In genomic region chr19:14561832-14562351, GRCh38 we compare ENCODE assay signal across 11 cellular contexts. TPM values are rescaled to one million over a fixed set of nuclear protein-coding genes. Genes with fewer than 3 reads are reported as not detected.
DNase-seq lines count a peak whose midpoint lies in the region; ATAC-seq lines count a peak whose summit lies in the region.
"Had no signal": no experiment of that assay in that cellular context is flagged by ENCODE, and none has a peak within 500 bp of the region (broad histone marks: within the 10 kb centered on the region; RNA-seq: fewer than 3 reads in every experiment).

No MANE protein-coding gene starts in this region.

- ATAC-seq in activated T-cell treated with anti-CD3 and anti-CD28 coated beads, Interleukin-2, amount 50 U/mL, for 72 hours (replicated peaks in 1 of 2) = no peak
- peak in 1 of 2 donors; percentile 13 for ATAC-seq in naive thymus-derived CD8-positive, alpha-beta T cell
- ATAC-seq in GM21367 (IDR thresholded peaks at IDR 0.05; ENCODE audit: unreplicated experiment) (no peak), HG03432 (IDR thresholded peaks at IDR 0.05; ENCODE audit: unreplicated experiment) (no peak)

- peaks cover 35% of the 10 kb centered on the region for H3K36me3 Mint-ChIP-seq in activated T-cell treated with anti-CD3 and anti-CD28 coated beads, Interleukin-2, amount 50 U/mL, for 24 hours (ENCODE audit: low read depth)
- H3K36me3 Mint-ChIP-seq in activated T-cell treated with anti-CD3 and anti-CD28 coated beads, Interleukin-2, amount 50 U/mL, for 72 hours (ENCODE audit: insufficient read depth in 2 of 2) = peaks cover 2% of the 10 kb centered on the region in 2 donors
- peaks cover 0 to 29% (median 2%) of the 10 kb centered on the region in 3 donors for H3K36me3 Mint-ChIP-seq in naive thymus-derived CD8-positive, alpha-beta T cell

- no peak for DNase-seq in activated T-cell treated with anti-CD3 and anti-CD28 coated beads, Interleukin-2, amount 50 U/mL, for 24 hours
- DNase-seq in activated T-cell treated with anti-CD3 and anti-CD28 coated beads, Interleukin-2, amount 50 U/mL, for 72 hours = no peak
- peak; percentile 83 for DNase-seq in fibroblast of gingiva (ENCODE audit: low read depth)
- DNase-seq in naive thymus-derived CD8-positive, alpha-beta T cell = no peak
- DNase-seq in activated naive CD4-positive, alpha-beta T cell treated with anti-CD3 and anti-CD28 coated beads, Interleukin-2, amount 50 U/mL, for 16 hours = no peak
- no peak for DNase-seq in NCI-H526 treated with DMSO at 0.1 percent for 48 hours (lab: John Stamatoyannopoulos, UW)
- DNase-seq: NCI-H2171 treated with DMSO at 0.1 percent for 48 hours; stimulated activated CD4-positive, alpha-beta T cell treated with anti-CD3 and anti-CD28 coated beads, Interleukin-1b, Interleukin-23, amount 100 ng/mL, for 48 hours had no signal

- H3K27me3 Mint-ChIP-seq in activated T-cell treated with anti-CD3 and anti-CD28 coated beads, Interleukin-2, amount 50 U/mL, for 24 hours = no peaks in the 10 kb centered on the region
- no peaks in the 10 kb centered on the region for H3K27me3 Mint-ChIP-seq in activated T-cell treated with anti-CD3 and anti-CD28 coated beads, Interleukin-2, amount 50 U/mL, for 72 hours (ENCODE audit: low read depth)
- H3K27me3 Mint-ChIP-seq in naive thymus-derived CD8-positive, alpha-beta T cell = no peaks in the 10 kb centered on the region

- POLR2A ChIA-PET in naive thymus-derived CD8-positive, alpha-beta T cell (lab: Charles Lee) = interaction anchor here (0.5 to 1.1 kb wide), 3 partner anchors 44 to 55 kb away, joined by 4 to 5 read pairs (median 5); partner anchors contain the start of gene DNAJB1

- H3K9me3 Mint-ChIP-seq in activated T-cell treated with anti-CD3 and anti-CD28 coated beads, Interleukin-2, amount 50 U/mL, for 24 hours = no peaks in the 10 kb centered on the region
- H3K9me3 Mint-ChIP-seq in activated T-cell treated with anti-CD3 and anti-CD28 coated beads, Interleukin-2, amount 50 U/mL, for 72 hours = peaks cover 0 to 2% of the 10 kb centered on the region in 2 donors
- no peaks in the 10 kb centered on the region for H3K9me3 Mint-ChIP-seq in naive thymus-derived CD8-positive, alpha-beta T cell

- peaks cover 28% of the 10 kb centered on the region for H3K4me1 Mint-ChIP-seq in activated T-cell treated with anti-CD3 and anti-CD28 coated beads, Interleukin-2, amount 50 U/mL, for 24 hours (ENCODE audit: low read depth)
- peaks cover 11% of the 10 kb centered on the region for H3K4me1 Mint-ChIP-seq in activated T-cell treated with anti-CD3 and anti-CD28 coated beads, Interleukin-2, amount 50 U/mL, for 72 hours (ENCODE audit: low read depth)
- H3K4me1 Mint-ChIP-seq in naive thymus-derived CD8-positive, alpha-beta T cell = peaks cover 16 to 50% (median 21%) of the 10 kb centered on the region in 4 donors

- H3K27ac Mint-ChIP-seq in activated T-cell treated with anti-CD3 and anti-CD28 coated beads, Interleukin-2, amount 50 U/mL, for 24 hours = peak overlapping the region; percentile 61
- H3K27ac Mint-ChIP-seq in activated T-cell treated with anti-CD3 and anti-CD28 coated beads, Interleukin-2, amount 50 U/mL, for 72 hours = no peak overlapping the region
- peak overlapping the region in 7 of 10 donors; percentile 23 to 76 (median 56) for H3K27ac Mint-ChIP-seq in naive thymus-derived CD8-positive, alpha-beta T cell

- no peak overlapping the region for H3K4me3 Mint-ChIP-seq in activated T-cell treated with anti-CD3 and anti-CD28 coated beads, Interleukin-2, amount 50 U/mL, for 24 hours
- no peak overlapping the region for H3K4me3 Mint-ChIP-seq in activated T-cell treated with anti-CD3 and anti-CD28 coated beads, Interleukin-2, amount 50 U/mL, for 72 hours
- H3K4me3 Mint-ChIP-seq in naive thymus-derived CD8-positive, alpha-beta T cell = peak overlapping the region in 2 of 10 donors; percentile 18 to 42

RNA-seq across cellular contexts. Expression of gene NDUFB7, which starts 10.0 kb away (rescaled TPM):
- 10 to 100 TPM; 78.5 to 87.0 TPM for total RNA-seq in activated T-cell treated with anti-CD3 and anti-CD28 coated beads, Interleukin-2, amount 50 U/mL, for 72 hours
- total RNA-seq in naive thymus-derived CD8-positive, alpha-beta T cell = 10 to 100 TPM; 61.6 to 64.6 TPM
- polyA plus RNA-seq in naive thymus-derived CD8-positive, alpha-beta T cell = 100 to 1,000 TPM; 209 to 236 (median 230) TPM

RNA-seq across cellular contexts. Expression of gene CLEC17A, which starts 21.0 kb away (rescaled TPM):
- total RNA-seq in activated T-cell treated with anti-CD3 and anti-CD28 coated beads, Interleukin-2, amount 50 U/mL, for 72 hours = under 1 TPM; 0.29 to 0.46 TPM
- 1 to 10 TPM; 4.0 to 4.3 TPM for total RNA-seq in naive thymus-derived CD8-positive, alpha-beta T cell
- polyA plus RNA-seq in naive thymus-derived CD8-positive, alpha-beta T cell = not detected
- total RNA-seq: endothelial cell of umbilical vein had no signal

RNA-seq across cellular contexts. Expression of gene TECR, which starts 32.5 kb away (rescaled TPM):
- 100 to 1,000 TPM; 105 to 106 TPM for total RNA-seq in activated T-cell treated with anti-CD3 and anti-CD28 coated beads, Interleukin-2, amount 50 U/mL, for 72 hours
- total RNA-seq in naive thymus-derived CD8-positive, alpha-beta T cell = 100 to 1,000 TPM; 179 to 182 TPM
- polyA plus RNA-seq in naive thymus-derived CD8-positive, alpha-beta T cell = 100 to 1,000 TPM; 193 to 300 (median 261) TPM

RNA-seq across cellular contexts. Expression of gene DNAJB1, which starts 43.7 kb away (rescaled TPM):
- total RNA-seq in activated T-cell treated with anti-CD3 and anti-CD28 coated beads, Interleukin-2, amount 50 U/mL, for 72 hours = 10 to 100 TPM; 62.5 to 64.1 TPM
- 100 to 1,000 TPM; 165 to 171 TPM for total RNA-seq in naive thymus-derived CD8-positive, alpha-beta T cell
- polyA plus RNA-seq in naive thymus-derived CD8-positive, alpha-beta T cell = 100 to 1,000 TPM; 205 to 348 (median 344) TPM
